Comparison of ENCODE assay signal across 9 cellular contexts in genomic region chr12:132761911-132762583, GRCh38.
DNase-seq lines count a peak whose midpoint lies in the region; ATAC-seq, FAIRE-seq and TF ChIP-seq lines count a peak whose summit lies in the region.
"Had no signal": no experiment of that assay in that cellular context is flagged by ENCODE, and none has a peak within 500 bp of the region (broad histone marks: within the 10 kb centered on the region; RNA-seq: fewer than 3 reads in every experiment).

No MANE protein-coding gene starts in this region.

- peak overlapping the region; percentile 76 for H3K4me3 Mint-ChIP-seq in memory B cell

- FAIRE-seq in GM19239 (lab: Jason Lieb, UNC), result no peak
- FAIRE-seq: islet of Langerhans had no signal

- peak overlapping the region; percentile 98 for H3K27ac ChIP-seq in C4-2B

- H3K27me3 Mint-ChIP-seq in memory B cell, result no peaks in the 10 kb centered on the region

- ATAC-seq in HG03442 (IDR thresholded peaks at IDR 0.05; ENCODE audit: unreplicated experiment) (peak; percentile 66), memory B cell (ENCODE audit: low read depth) (peak; percentile 91)

- H3K4me1 Mint-ChIP-seq in memory B cell, result peaks cover 15% of the 10 kb centered on the region

- no peaks in the 10 kb centered on the region for H3K9me3 Mint-ChIP-seq in memory B cell

- DNase-seq in GM19239 (ENCODE audit: insufficient read length, low spot score) (peak; percentile 96), NCI-H82 treated with DMSO at 0.1 percent for 48 hours (lab: John Stamatoyannopoulos, UW; ENCODE audit: unreplicated experiment) (peak; percentile 55), memory B cell (ENCODE audit: low spot score in 2 of 2) (peak; percentile 87 to 91)
- DNase-seq in activated CD8-positive, alpha-beta memory T cell treated with anti-CD3 and anti-CD28 coated beads for 1 hour (ENCODE audit: extremely low read depth in 1 of 2, low read depth in 1 of 2), result peak; percentile 46 to 84
- DNase-seq in effector CD8-positive, alpha-beta T cell (lab: John Stamatoyannopoulos, UW), result peak; percentile 67
- peak; percentile 70 to 84 (median 72) for DNase-seq in stimulated activated CD4-positive, alpha-beta T cell treated with anti-CD3 and anti-CD28 coated beads, TNF-alpha, amount 100 ng/mL, for 48 hours (ENCODE audit: low read depth in 3 of 3)

- no peak for TF ChIP-seq CTCF in C4-2B (conservative IDR thresholded peaks at IDR 0.05)

- peaks cover 1% of the 10 kb centered on the region for H3K36me3 Mint-ChIP-seq in memory B cell

- H3K27ac Mint-ChIP-seq in memory B cell, result peak overlapping the region; percentile 53

Comparison
In these comparisons a context has a peak if more than half of its experiments do, and no peak if none do; other contexts are left out.
1. Peak in every context shown above with its lines: DNase-seq, ATAC-seq and H3K27ac ChIP-seq.